ENCODE assay signal across 2 cellular contexts in the genomic region with DNA sequence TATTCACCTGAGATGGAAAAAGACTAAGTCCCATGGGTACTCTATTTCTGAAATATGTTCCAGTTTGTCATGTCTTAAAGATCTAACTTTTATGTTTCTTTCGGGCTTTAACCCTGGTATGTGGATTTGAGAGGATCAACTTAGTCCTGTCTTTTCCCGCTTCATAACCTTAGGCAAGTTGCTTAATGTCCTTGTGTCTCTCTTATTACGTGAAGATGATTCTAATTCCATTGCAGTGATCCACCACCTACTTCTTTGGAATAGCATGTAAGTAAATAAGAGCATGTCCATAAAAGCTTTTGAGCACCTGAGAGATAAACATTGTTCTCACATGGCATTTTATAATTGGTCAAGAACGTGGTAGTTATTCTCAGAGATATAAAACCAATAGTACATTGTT.
TF ChIP-seq lines count a peak whose summit lies in the region.

No MANE protein-coding gene starts in this region.

TF ChIP-seq in A549, 52 proteins besides CTCF, POLR2A, EP300 and RAD21 (continued from another document):
- TF ChIP-seq CBX2 (IDR thresholded peaks at IDR 0.05; ENCODE audit: borderline replicate concordance, low read depth), result no peak
- TF ChIP-seq TP53 (CRISPR knock-in tag; IDR thresholded peaks at IDR 0.05), result no peak
- no peak for TF ChIP-seq NFE2L2 (conservative IDR thresholded peaks at IDR 0.05; ENCODE audit: low read length)
- no peak for TF ChIP-seq FOSB (CRISPR knock-in tag; IDR thresholded peaks at IDR 0.05)
- TF ChIP-seq SREBF2 (IDR thresholded peaks at IDR 0.05), result no peak
- TF ChIP-seq, protein P1, sequence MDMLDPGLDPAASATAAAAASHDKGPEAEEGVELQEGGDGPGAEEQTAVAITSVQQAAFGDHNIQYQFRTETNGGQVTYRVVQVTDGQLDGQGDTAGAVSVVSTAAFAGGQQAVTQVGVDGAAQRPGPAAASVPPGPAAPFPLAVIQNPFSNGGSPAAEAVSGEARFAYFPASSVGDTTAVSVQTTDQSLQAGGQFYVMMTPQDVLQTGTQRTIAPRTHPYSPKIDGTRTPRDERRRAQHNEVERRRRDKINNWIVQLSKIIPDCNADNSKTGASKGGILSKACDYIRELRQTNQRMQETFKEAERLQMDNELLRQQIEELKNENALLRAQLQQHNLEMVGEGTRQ (IDR thresholded peaks at IDR 0.05), result no peak
- TF ChIP-seq ZSCAN20 (CRISPR knock-in tag; IDR thresholded peaks at IDR 0.05), result no peak
- TF ChIP-seq BHLHE40 (IDR thresholded peaks at IDR 0.05; ENCODE audit: low read depth, low read length), result no peak
- no peak for TF ChIP-seq ZNF302 (CRISPR knock-in tag; IDR thresholded peaks at IDR 0.05)

TF ChIP-seq in SK-N-SH, 30 proteins besides CTCF, POLR2A, EP300 and RAD21 (continued from another document):
- TF ChIP-seq TAF1 (IDR thresholded peaks at IDR 0.05; ENCODE audit: borderline replicate concordance, low read depth, low read length), result no peak
- no peak for TF ChIP-seq JUND (IDR thresholded peaks at IDR 0.05)
- TF ChIP-seq, protein P2, sequence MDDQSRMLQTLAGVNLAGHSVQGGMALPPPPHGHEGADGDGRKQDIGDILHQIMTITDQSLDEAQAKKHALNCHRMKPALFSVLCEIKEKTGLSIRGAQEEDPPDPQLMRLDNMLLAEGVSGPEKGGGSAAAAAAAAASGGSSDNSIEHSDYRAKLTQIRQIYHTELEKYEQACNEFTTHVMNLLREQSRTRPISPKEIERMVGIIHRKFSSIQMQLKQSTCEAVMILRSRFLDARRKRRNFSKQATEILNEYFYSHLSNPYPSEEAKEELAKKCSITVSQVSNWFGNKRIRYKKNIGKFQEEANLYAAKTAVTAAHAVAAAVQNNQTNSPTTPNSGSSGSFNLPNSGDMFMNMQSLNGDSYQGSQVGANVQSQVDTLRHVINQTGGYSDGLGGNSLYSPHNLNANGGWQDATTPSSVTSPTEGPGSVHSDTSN (IDR thresholded peaks at IDR 0.05), result no peak
- no peak for TF ChIP-seq NFIC (IDR thresholded peaks at IDR 0.05; ENCODE audit: borderline replicate concordance)
- no peak for TF ChIP-seq EZH2phosphoT487 (IDR thresholded peaks at IDR 0.05; ENCODE audit: borderline replicate concordance, low read depth)
- TF ChIP-seq, protein P3, sequence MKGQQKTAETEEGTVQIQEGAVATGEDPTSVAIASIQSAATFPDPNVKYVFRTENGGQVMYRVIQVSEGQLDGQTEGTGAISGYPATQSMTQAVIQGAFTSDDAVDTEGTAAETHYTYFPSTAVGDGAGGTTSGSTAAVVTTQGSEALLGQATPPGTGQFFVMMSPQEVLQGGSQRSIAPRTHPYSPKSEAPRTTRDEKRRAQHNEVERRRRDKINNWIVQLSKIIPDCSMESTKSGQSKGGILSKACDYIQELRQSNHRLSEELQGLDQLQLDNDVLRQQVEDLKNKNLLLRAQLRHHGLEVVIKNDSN (IDR thresholded peaks at IDR 0.05; ENCODE audit: borderline replicate concordance, low read depth), result no peak
- no peak for TF ChIP-seq CHD2 (IDR thresholded peaks at IDR 0.05; ENCODE audit: low read length, partially characterized antibody)
- no peak for TF ChIP-seq NRF1 (IDR thresholded peaks at IDR 0.05; ENCODE audit: low read depth, low read length)
- no peak for TF ChIP-seq FOSL2 (IDR thresholded peaks at IDR 0.05; ENCODE audit: borderline replicate concordance, low read depth)
- TF ChIP-seq FOXM1 (IDR thresholded peaks at IDR 0.05; ENCODE audit: low read depth), result no peak
